In the genomic region with DNA sequence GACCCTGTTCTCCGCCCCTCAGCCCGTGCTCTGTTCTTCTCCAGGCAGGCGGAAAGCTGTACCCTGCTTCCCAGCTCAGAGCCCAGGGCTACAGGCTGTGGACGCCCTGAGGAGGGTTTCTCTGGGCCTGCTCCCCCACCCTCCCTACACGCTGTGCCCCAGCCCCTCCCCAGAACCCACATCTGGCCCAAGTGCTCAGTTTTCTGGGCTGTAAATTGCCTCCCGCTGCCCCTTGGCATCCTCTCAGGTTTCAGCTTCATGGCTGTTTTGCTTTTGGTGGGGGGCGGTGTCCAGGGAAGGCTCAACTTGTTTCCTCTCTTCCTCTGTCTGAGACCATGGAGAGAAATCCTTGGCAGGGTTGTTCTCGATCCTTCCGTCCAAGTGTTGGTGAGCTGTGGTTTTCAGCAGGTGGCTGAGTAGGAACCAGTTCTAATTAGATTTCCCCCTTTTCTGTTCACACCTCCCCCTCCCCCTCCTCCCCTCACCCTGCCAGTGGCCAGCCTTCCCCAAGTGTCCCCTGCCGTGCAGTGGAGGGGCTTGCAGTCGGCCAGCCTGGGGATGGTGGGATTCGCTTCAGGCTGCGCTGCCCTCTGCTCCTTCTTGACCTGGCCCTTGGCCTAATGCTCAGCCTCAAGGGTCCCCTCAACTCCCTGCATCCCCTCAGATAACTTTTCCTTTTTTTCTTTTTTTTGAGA, we compare ENCODE assay signal across 1 cellular context.
TF ChIP-seq lines count a peak whose summit lies in the region.

No MANE protein-coding gene starts in this region.

TF ChIP-seq in HEK293, 187 proteins besides CTCF, POLR2A, EP300 and RAD21 (continued from another document and continues in another):
- TF ChIP-seq, protein P1, sequence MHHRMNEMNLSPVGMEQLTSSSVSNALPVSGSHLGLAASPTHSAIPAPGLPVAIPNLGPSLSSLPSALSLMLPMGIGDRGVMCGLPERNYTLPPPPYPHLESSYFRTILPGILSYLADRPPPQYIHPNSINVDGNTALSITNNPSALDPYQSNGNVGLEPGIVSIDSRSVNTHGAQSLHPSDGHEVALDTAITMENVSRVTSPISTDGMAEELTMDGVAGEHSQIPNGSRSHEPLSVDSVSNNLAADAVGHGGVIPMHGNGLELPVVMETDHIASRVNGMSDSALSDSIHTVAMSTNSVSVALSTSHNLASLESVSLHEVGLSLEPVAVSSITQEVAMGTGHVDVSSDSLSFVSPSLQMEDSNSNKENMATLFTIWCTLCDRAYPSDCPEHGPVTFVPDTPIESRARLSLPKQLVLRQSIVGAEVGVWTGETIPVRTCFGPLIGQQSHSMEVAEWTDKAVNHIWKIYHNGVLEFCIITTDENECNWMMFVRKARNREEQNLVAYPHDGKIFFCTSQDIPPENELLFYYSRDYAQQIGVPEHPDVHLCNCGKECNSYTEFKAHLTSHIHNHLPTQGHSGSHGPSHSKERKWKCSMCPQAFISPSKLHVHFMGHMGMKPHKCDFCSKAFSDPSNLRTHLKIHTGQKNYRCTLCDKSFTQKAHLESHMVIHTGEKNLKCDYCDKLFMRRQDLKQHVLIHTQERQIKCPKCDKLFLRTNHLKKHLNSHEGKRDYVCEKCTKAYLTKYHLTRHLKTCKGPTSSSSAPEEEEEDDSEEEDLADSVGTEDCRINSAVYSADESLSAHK (tag by site-specific recombination; IDR thresholded peaks at IDR 0.05), result peak; percentile 23; the same call in 1 of the 2 replicates
- peak; percentile 81 for TF ChIP-seq ZNF341 (tag by site-specific recombination; IDR thresholded peaks at IDR 0.05; ENCODE audit: low read depth)
- TF ChIP-seq MYNN (tag by site-specific recombination; IDR thresholded peaks at IDR 0.05; ENCODE audit: borderline replicate concordance), result no peak
- no peak for TF ChIP-seq ZNF843 (tag by site-specific recombination; IDR thresholded peaks at IDR 0.05)
- no peak for TF ChIP-seq ZNF114 (tag by site-specific recombination; IDR thresholded peaks at IDR 0.05)
- no peak for TF ChIP-seq ZNF223 (tag by site-specific recombination; IDR thresholded peaks at IDR 0.05)
- no peak for TF ChIP-seq ZFP41 (tag by site-specific recombination; IDR thresholded peaks at IDR 0.05; ENCODE audit: borderline replicate concordance)
- no peak for TF ChIP-seq ZNF580 (tag by site-specific recombination; IDR thresholded peaks at IDR 0.05)
- TF ChIP-seq PATZ1 (tag by site-specific recombination; IDR thresholded peaks at IDR 0.05), result 0 out of 2 replicates have a peak, but pooled peaks have one; percentile 21
- TF ChIP-seq SCRT1 (tag by site-specific recombination; IDR thresholded peaks at IDR 0.05; ENCODE audit: borderline replicate concordance), result no peak
- TF ChIP-seq ZNF140 (tag by site-specific recombination; IDR thresholded peaks at IDR 0.05), result no peak
- TF ChIP-seq ZNF561 (tag by site-specific recombination; IDR thresholded peaks at IDR 0.05; ENCODE audit: borderline replicate concordance), result no peak
- no peak for TF ChIP-seq ZNF660 (tag by site-specific recombination; IDR thresholded peaks at IDR 0.05)
- no peak for TF ChIP-seq ZNF610 (tag by site-specific recombination; IDR thresholded peaks at IDR 0.05; ENCODE audit: borderline replicate concordance)
- TF ChIP-seq ZNF514 (tag by site-specific recombination; IDR thresholded peaks at IDR 0.05), result no peak
- TF ChIP-seq, protein P2, sequence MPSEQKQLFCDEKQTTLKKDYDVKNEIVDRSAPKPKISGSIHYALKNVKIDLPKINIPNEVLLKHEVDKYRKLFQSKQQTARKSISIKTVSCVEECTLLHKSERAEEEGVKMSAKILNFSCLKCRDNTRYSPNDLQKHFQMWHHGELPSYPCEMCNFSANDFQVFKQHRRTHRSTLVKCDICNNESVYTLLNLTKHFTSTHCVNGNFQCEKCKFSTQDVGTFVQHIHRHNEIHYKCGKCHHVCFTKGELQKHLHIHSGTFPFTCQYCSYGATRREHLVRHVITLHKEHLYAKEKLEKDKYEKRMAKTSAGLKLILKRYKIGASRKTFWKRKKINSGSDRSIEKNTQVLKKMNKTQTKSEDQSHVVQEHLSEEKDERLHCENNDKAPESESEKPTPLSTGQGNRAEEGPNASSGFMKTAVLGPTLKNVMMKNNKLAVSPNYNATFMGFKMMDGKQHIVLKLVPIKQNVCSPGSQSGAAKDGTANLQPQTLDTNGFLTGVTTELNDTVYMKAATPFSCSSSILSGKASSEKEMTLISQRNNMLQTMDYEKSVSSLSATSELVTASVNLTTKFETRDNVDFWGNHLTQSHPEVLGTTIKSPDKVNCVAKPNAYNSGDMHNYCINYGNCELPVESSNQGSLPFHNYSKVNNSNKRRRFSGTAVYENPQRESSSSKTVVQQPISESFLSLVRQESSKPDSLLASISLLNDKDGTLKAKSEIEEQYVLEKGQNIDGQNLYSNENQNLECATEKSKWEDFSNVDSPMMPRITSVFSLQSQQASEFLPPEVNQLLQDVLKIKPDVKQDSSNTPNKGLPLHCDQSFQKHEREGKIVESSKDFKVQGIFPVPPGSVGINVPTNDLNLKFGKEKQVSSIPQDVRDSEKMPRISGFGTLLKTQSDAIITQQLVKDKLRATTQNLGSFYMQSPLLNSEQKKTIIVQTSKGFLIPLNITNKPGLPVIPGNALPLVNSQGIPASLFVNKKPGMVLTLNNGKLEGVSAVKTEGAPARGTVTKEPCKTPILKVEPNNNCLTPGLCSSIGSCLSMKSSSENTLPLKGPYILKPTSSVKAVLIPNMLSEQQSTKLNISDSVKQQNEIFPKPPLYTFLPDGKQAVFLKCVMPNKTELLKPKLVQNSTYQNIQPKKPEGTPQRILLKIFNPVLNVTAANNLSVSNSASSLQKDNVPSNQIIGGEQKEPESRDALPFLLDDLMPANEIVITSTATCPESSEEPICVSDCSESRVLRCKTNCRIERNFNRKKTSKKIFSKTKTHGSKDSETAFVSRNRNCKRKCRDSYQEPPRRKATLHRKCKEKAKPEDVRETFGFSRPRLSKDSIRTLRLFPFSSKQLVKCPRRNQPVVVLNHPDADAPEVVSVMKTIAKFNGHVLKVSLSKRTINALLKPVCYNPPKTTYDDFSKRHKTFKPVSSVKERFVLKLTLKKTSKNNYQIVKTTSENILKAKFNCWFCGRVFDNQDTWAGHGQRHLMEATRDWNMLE (tag by site-specific recombination; conservative IDR thresholded peaks at IDR 0.05; ENCODE audit: low read depth), result no peak
- peak; percentile 91 for TF ChIP-seq ZIC2 (tag by site-specific recombination; IDR thresholded peaks at IDR 0.05)
- no peak for TF ChIP-seq ZNF23 (tag by site-specific recombination; IDR thresholded peaks at IDR 0.05; ENCODE audit: borderline replicate concordance)
- TF ChIP-seq ZSCAN4 (tag by site-specific recombination; IDR thresholded peaks at IDR 0.05), result no peak
- no peak for TF ChIP-seq ZNF558 (tag by site-specific recombination; IDR thresholded peaks at IDR 0.05)
- TF ChIP-seq ZNF292 (tag by site-specific recombination; IDR thresholded peaks at IDR 0.05; ENCODE audit: borderline replicate concordance, low read depth), result no peak
- TF ChIP-seq, protein P3, sequence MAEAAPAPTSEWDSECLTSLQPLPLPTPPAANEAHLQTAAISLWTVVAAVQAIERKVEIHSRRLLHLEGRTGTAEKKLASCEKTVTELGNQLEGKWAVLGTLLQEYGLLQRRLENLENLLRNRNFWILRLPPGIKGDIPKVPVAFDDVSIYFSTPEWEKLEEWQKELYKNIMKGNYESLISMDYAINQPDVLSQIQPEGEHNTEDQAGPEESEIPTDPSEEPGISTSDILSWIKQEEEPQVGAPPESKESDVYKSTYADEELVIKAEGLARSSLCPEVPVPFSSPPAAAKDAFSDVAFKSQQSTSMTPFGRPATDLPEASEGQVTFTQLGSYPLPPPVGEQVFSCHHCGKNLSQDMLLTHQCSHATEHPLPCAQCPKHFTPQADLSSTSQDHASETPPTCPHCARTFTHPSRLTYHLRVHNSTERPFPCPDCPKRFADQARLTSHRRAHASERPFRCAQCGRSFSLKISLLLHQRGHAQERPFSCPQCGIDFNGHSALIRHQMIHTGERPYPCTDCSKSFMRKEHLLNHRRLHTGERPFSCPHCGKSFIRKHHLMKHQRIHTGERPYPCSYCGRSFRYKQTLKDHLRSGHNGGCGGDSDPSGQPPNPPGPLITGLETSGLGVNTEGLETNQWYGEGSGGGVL (tag by site-specific recombination; IDR thresholded peaks at IDR 0.05), result 0 out of 2 replicates have a peak, but pooled peaks have one; percentile 14
- 0 out of 2 replicates have a peak, but pooled peaks have one; percentile 34 for TF ChIP-seq ZNF18 (tag by site-specific recombination; IDR thresholded peaks at IDR 0.05)
- TF ChIP-seq AEBP2 (tag by site-specific recombination; IDR thresholded peaks at IDR 0.05; ENCODE audit: borderline replicate concordance), result no peak
- TF ChIP-seq ZNF324 (tag by site-specific recombination; IDR thresholded peaks at IDR 0.05), result no peak
- TF ChIP-seq PRDM2 (tag by site-specific recombination; IDR thresholded peaks at IDR 0.05; ENCODE audit: borderline replicate concordance), result no peak
- TF ChIP-seq SETDB1 (IDR thresholded peaks at IDR 0.05; ENCODE audit: insufficient read length, low read length), result no peak
